In genomic region chr22:43812149-43812842, GRCh38 we compare ENCODE assay signal across 8 cellular contexts. TPM values are rescaled to one million over a fixed set of nuclear protein-coding genes. Genes with fewer than 3 reads are reported as not detected.
A peak's percentile ranks its signal among the peaks of the same experiment; 100 is the strongest.
DNase-seq lines count a peak whose midpoint lies in the region; ATAC-seq and TF ChIP-seq lines count a peak whose summit lies in the region.

EFCAB6 (minus strand) TSS chr22:43812305; CDS start chr22:43782318, 29,987 bp downstream.

- no peaks in the 10 kb centered on the region for H3K36me3 ChIP-seq in upper lobe of left lung

- no peaks in the 10 kb centered on the region for H3K27me3 ChIP-seq in upper lobe of left lung

- WGBS in upper lobe of left lung, 2 donors: 2 to 3% methylated on average over 29 to 31 of the region's 55 CpGs

- no peak for TF ChIP-seq CTCF in upper lobe of left lung (IDR thresholded peaks at IDR 0.05)

- no peak for TF ChIP-seq EP300 in upper lobe of left lung (IDR thresholded peaks at IDR 0.05)

- intact Hi-C loops in left cardiac atrium (cut with DNase I) (loop anchor here in 1 of 2 donors (10.0 kb wide), 1 partner anchor 143 kb away; the partner anchor contains the start of gene SAMM50), posterior vena cava (cut with DNase I) (no loop called here)

- no peaks in the 10 kb centered on the region for H3K9me3 ChIP-seq in upper lobe of left lung

- ATAC-seq in HG02588 (IDR thresholded peaks at IDR 0.05; ENCODE audit: unreplicated experiment): peak; percentile 79
- ATAC-seq in left cardiac atrium: peak; percentile 99
- peak; percentile 96 to 98 for ATAC-seq in upper lobe of left lung (ENCODE audit: low FRiP score in 2 of 2)

- H3K4me3 ChIP-seq in upper lobe of left lung: peak within 1 kb of the TSS; percentile 50 to 86 (median 84)

- H3K27ac ChIP-seq in upper lobe of left lung: peak within 1 kb of the TSS; percentile 79 to 93 (median 86)

- DNase-seq in GM04503 (ENCODE audit: low read depth): peak; percentile 53
- peak; percentile 96 for DNase-seq in NCI-H1436 (lab: John Stamatoyannopoulos, UW)
- DNase-seq in T follicular helper cell (ENCODE audit: low read depth): peak; percentile 86
- DNase-seq in amniotic epithelial cell (ENCODE audit: low read depth): peak; percentile 87
- DNase-seq in left cardiac atrium: peak; percentile 94
- DNase-seq in posterior vena cava (ENCODE audit: low spot score): peak; percentile 97
- DNase-seq in upper lobe of left lung: peak; percentile 91

- peak in 3 of 4 donors; percentile 32 to 75 (median 34) for TF ChIP-seq POLR2A in upper lobe of left lung (IDR thresholded peaks at IDR 0.05)

- peaks cover 8 to 22% (median 10%) of the 10 kb centered on the region in 4 donors for H3K4me1 ChIP-seq in upper lobe of left lung

RNA-seq across cellular contexts. Expression of gene EFCAB6, which starts in this region (rescaled TPM):
- total RNA-seq in left cardiac atrium: 1 to 10 TPM; 1.7 to 1.8 TPM
- 1 to 10 TPM; 1.7 to 2.0 TPM for total RNA-seq in posterior vena cava
- total RNA-seq in upper lobe of left lung: 10 to 100 TPM in 2 of 6 donors, 1 to 10 TPM in 4; 2.4 to 94.3 (median 6.6) TPM

Comparison
In these comparisons a context has a peak if more than half of its experiments do, and no peak if none do; other contexts are left out.
1. Peak in every context shown above with its lines: DNase-seq, ATAC-seq, H3K4me3 ChIP-seq and H3K27ac ChIP-seq.